24 cellular contexts compared by ENCODE assay signal in genomic region chr12:68750506-68750905, GRCh38. TPM values are rescaled to one million over a fixed set of nuclear protein-coding genes. Genes with fewer than 3 reads are reported as not detected.
A peak's percentile ranks its signal among the peaks of the same experiment; 100 is the strongest.
DNase-seq lines count a peak whose midpoint lies in the region; TF ChIP-seq lines count a peak whose summit lies in the region.
"Had no signal": no experiment of that assay in that cellular context is flagged by ENCODE, and none has a peak within 500 bp of the region (broad histone marks: within the 10 kb centered on the region; RNA-seq: fewer than 3 reads in every experiment).

No MANE protein-coding gene starts in this region.

- peak overlapping the region; percentile 90 for H3K4me3 ChIP-seq in Loucy (ENCODE audit: low read length, poor library complexity, severe bottlenecking)
- H3K4me3 ChIP-seq in neural progenitor cell: no peak overlapping the region
- no peak overlapping the region for H3K4me3 ChIP-seq in mesendoderm (ENCODE audit: low read length)
- H3K4me3 ChIP-seq: HAP-1, K562, spleen had no signal

- H3K18ac ChIP-seq in mesendoderm (ENCODE audit: low read length): no peak overlapping the region

- H3K4me1 Mint-ChIP-seq in neural progenitor cell: peaks cover 29% of the 10 kb centered on the region

- no peaks in the 10 kb centered on the region for H3K9me3 ChIP-seq in Loucy (ENCODE audit: insufficient read depth, low read depth, low read length)
- no peaks in the 10 kb centered on the region for H3K9me3 ChIP-seq in neural progenitor cell (ENCODE audit: low read depth)
- H3K9me3 ChIP-seq: HAP-1, neutrophil, SK-N-SH, spleen had no signal

- H4K8ac ChIP-seq in mesendoderm (ENCODE audit: low read depth, low read length): no peak overlapping the region

- H3F3A ChIP-seq in Loucy (ENCODE audit: low read depth) (no peaks in the 10 kb centered on the region), neural progenitor cell (ENCODE audit: low read depth) (peaks cover under 1% of the 10 kb centered on the region)

- H3K27ac Mint-ChIP-seq in neural progenitor cell: no peak overlapping the region
- H3K27ac Mint-ChIP-seq: activated CD8-positive, alpha-beta T cell treated with anti-CD3 and anti-CD28 coated beads, Interleukin-2, amount 10 ng/mL, durations not matched to agents 7 days and 5 days had no signal

- H3K56ac ChIP-seq in mesendoderm (ENCODE audit: low read length): no peak overlapping the region

- H3K27me3 ChIP-seq in Loucy (ENCODE audit: insufficient read depth, low read length, poor library complexity, severe bottlenecking) (no peaks in the 10 kb centered on the region), neural progenitor cell (no peaks in the 10 kb centered on the region), mesendoderm (ENCODE audit: insufficient read depth, low read length, poor library complexity) (no peaks in the 10 kb centered on the region)
- H3K27me3 ChIP-seq: neutrophil, spleen had no signal

- H3K79me2 ChIP-seq in Loucy (ENCODE audit: insufficient read depth, low read length) (peaks cover 48% of the 10 kb centered on the region), neural progenitor cell (ENCODE audit: low read depth) (peaks cover 28% of the 10 kb centered on the region), mesendoderm (ENCODE audit: control insufficient read depth, insufficient read depth, low read length) (no peaks in the 10 kb centered on the region)

- H3K23ac ChIP-seq in mesendoderm (ENCODE audit: low read length): no peak overlapping the region

- H4K5ac ChIP-seq in mesendoderm (ENCODE audit: low read length): no peak overlapping the region

- no peak overlapping the region for H2AFZ ChIP-seq in Loucy (ENCODE audit: low read length)
- H2AFZ ChIP-seq in neural progenitor cell (replicated peaks): no peak overlapping the region

- H3K9me3 Mint-ChIP-seq in neural progenitor cell: no peaks in the 10 kb centered on the region
- H3K9me3 Mint-ChIP-seq: activated naive CD4-positive, alpha-beta T cell treated with anti-CD3 and anti-CD28 coated beads, Interleukin-2, amount 50 U/mL, for 72 hours had no signal

- H3K4me2 ChIP-seq in Loucy (ENCODE audit: low read depth, low read length, poor library complexity, severe bottlenecking) (peak overlapping the region; percentile 91), neural progenitor cell (peak overlapping the region; percentile 4), mesendoderm (ENCODE audit: low read length) (no peak overlapping the region)
- H3K4me2 ChIP-seq: SK-N-SH had no signal

- no peaks in the 10 kb centered on the region for H3K79me1 ChIP-seq in mesendoderm (ENCODE audit: low read length)

- no peak overlapping the region for H2BK5ac ChIP-seq in mesendoderm (ENCODE audit: low read length)

- H3K9me2 ChIP-seq in Loucy (replicated peaks; ENCODE audit: low read depth, low read length): no peaks in the 10 kb centered on the region
- H3K9me2 ChIP-seq: SK-N-SH had no signal

- no CpG with 5 or more reads among the region's 4 CpGs for WGBS in mesendoderm (ENCODE audit: extremely low coverage, insufficient coverage, low lambda C conversion rate)

- H4K20me1 ChIP-seq in Loucy (ENCODE audit: insufficient read depth, low read length, poor library complexity, severe bottlenecking): no peaks in the 10 kb centered on the region
- no peaks in the 10 kb centered on the region for H4K20me1 ChIP-seq in neural progenitor cell (ENCODE audit: low read depth)

- H3K4me1 ChIP-seq in Loucy (ENCODE audit: insufficient read depth, low read length, poor library complexity, severe bottlenecking): peaks cover 41% of the 10 kb centered on the region
- peaks cover 10% of the 10 kb centered on the region for H3K4me1 ChIP-seq in neural progenitor cell
- no peaks in the 10 kb centered on the region for H3K4me1 ChIP-seq in mesendoderm (ENCODE audit: control insufficient read depth, low read depth, low read length)

- no peak overlapping the region for H2BK120ac ChIP-seq in mesendoderm (ENCODE audit: low read depth, low read length)

- no peak overlapping the region for H2BK15ac ChIP-seq in mesendoderm (replicated peaks; ENCODE audit: low read depth)

- no peak overlapping the region for H3K4me3 Mint-ChIP-seq in neural progenitor cell
- H3K4me3 Mint-ChIP-seq: activated CD8-positive, alpha-beta T cell treated with anti-CD3 and anti-CD28 coated beads, Interleukin-2, amount 10 ng/mL, durations not matched to agents 7 days and 5 days had no signal

- no peaks in the 10 kb centered on the region for H3K27me3 Mint-ChIP-seq in neural progenitor cell (ENCODE audit: insufficient read depth, low read depth)

- H3K36me3 Mint-ChIP-seq in neural progenitor cell: peaks cover 38% of the 10 kb centered on the region

- H3K27ac ChIP-seq in cingulate gyrus (ENCODE audit: low read depth, low read length) (peak overlapping the region; percentile 74), neural progenitor cell (no peak overlapping the region), mesendoderm (ENCODE audit: low read depth, low read length) (no peak overlapping the region)
- H3K27ac ChIP-seq: epithelial cell of prostate, spleen had no signal

- in situ Hi-C loops in GM13977 (cut with MboI; ENCODE audit: low pct_unique_long_range_greater_than_20kb, low sequenced_read_pairs, unreplicated experiment): no loop called here

- no peak for TF ChIP-seq CTCF in Loucy (conservative IDR thresholded peaks at IDR 0.05; ENCODE audit: low read length)
- TF ChIP-seq CTCF in neural progenitor cell (IDR thresholded peaks at IDR 0.05): no peak
- TF ChIP-seq CTCF in GM13977 (IDR thresholded peaks at IDR 0.05; ENCODE audit: extremely low read depth, insufficient read depth, missing control alignments): no peak

- DNase-seq in NCI-H2196 (lab: John Stamatoyannopoulos, UW; ENCODE audit: unreplicated experiment) (peak; percentile 20), NCI-H2196 treated with DMSO at 0.1 percent for 48 hours (lab: John Stamatoyannopoulos, UW; ENCODE audit: unreplicated experiment) (no peak), neural progenitor cell (ENCODE audit: low spot score) (peak; percentile 11), HK-2 (ENCODE audit: unreplicated experiment) (no peak), mesendoderm (no peak), GM13977 (ENCODE audit: low spot score) (no peak)
- DNase-seq: activated CD8-positive, alpha-beta T cell treated with anti-CD3 and anti-CD28 coated beads, Interleukin-2, amount 10 ng/mL, durations not matched to agents 7 days and 5 days; activated T-cell treated with anti-CD3 and anti-CD28 coated beads, Interleukin-2, amount 50 U/mL, for 48 hours; cortex of kidney; DMS153; kidney glomerular epithelial cell; NCI-H2081; NCI-H774; SK-N-SH; spleen; stimulated activated CD4-positive, alpha-beta T cell treated with anti-CD3 and anti-CD28 coated beads, Interleukin-4, amount 100 ng/mL, for 4 hours; T1000 had no signal

- H3K9ac ChIP-seq in Loucy (ENCODE audit: low read depth, low read length, poor library complexity, severe bottlenecking) (peak overlapping the region; percentile 48), neural progenitor cell (no peak overlapping the region), mesendoderm (ENCODE audit: low read length) (no peak overlapping the region)
- H3K9ac ChIP-seq: SK-N-SH had no signal

- no peak overlapping the region for H2AK5ac ChIP-seq in mesendoderm (ENCODE audit: low read length)

- peaks cover 13% of the 10 kb centered on the region; the same call in 1 of the 2 replicates for H3K36me3 ChIP-seq in Loucy (ENCODE audit: insufficient read depth, low read length)
- H3K36me3 ChIP-seq in neural progenitor cell: no peaks in the 10 kb centered on the region
- H3K36me3 ChIP-seq in mesendoderm (ENCODE audit: control insufficient read depth, insufficient read depth, low read length): no peaks in the 10 kb centered on the region

- H3K4ac ChIP-seq in mesendoderm (ENCODE audit: low read depth, low read length): no peak overlapping the region

RNA-seq across cellular contexts. Expression of gene SLC35E3, which starts 4.5 kb away (rescaled TPM):
- total RNA-seq in neural progenitor cell (ENCODE audit: low replicate concordance): 1.5 and 3.5 TPM in 2 replicates
- 6.5 TPM for polyA plus RNA-seq in mesendoderm (2013, experiment 1 of 2)
- polyA plus RNA-seq in mesendoderm (2013, experiment 2 of 2): 7.2 TPM

RNA-seq across cellular contexts. Expression of gene MDM2, which starts 57.5 kb away (rescaled TPM):
- 47.7 and 93.8 TPM in 2 replicates for total RNA-seq in neural progenitor cell (ENCODE audit: low replicate concordance)
- polyA plus RNA-seq in mesendoderm (2013, experiment 1 of 2): 75.7 TPM
- polyA plus RNA-seq in mesendoderm (2013, experiment 2 of 2): 76.8 TPM

Comparison
In these comparisons a context has a peak if more than half of its experiments do, and no peak if none do; other contexts are left out.
1. DNase-seq: peak in NCI-H2196 (single experiment) and neural progenitor cell (single experiment); none in NCI-H2196 treated with DMSO at 0.1 percent for 48 hours (single experiment), HK-2 (single experiment), mesendoderm (single experiment) and GM13977 (single experiment).